Comparison of ENCODE assay signal across 14 cellular contexts in the genomic region with DNA sequence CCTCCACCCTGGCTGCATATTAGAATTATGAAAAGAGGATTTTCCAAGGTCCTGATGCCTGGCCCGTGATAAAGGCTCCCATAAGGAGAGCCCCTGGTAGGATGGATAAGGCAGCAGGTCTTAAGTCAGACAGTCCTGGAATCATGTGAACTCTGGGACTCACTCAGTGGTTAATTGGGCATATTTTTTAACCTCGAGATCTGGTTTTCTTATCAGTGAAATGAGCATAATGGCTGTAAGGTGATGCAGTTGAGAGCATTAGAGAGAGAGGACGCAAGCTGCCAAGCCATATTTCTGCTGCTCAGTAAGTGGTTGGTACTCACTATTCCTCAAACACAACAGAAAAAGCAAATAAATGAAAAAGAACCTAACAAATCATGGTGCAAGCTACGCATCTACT.
"Had no signal": no experiment of that assay in that cellular context is flagged by ENCODE, and none has a peak within 500 bp of the region (broad histone marks: within the 10 kb centered on the region; RNA-seq: fewer than 3 reads in every experiment).

No MANE protein-coding gene starts in this region.

- H3K27me3 Mint-ChIP-seq: brain had no signal

- H3K9me3 Mint-ChIP-seq: brain; endodermal cell; T-helper 1 cell treated with Interleukin-12 subunit alpha and Interleukin-12 subunit beta and Interleukin-4 antibody, amounts not matched to agents 30 μg/mL and 1 μg/mL, for 36 hours had no signal

- DNase-seq: activated CD8-positive, alpha-beta memory T cell treated with anti-CD3 and anti-CD28 coated beads, Interleukin-2, amount 50 U/mL, for 4 hours; activated naive CD4-positive, alpha-beta T cell treated with anti-CD3 and anti-CD28 coated beads, Interleukin-2, amount 50 U/mL, for 16 hours; amniotic stem cell; endodermal cell; hypothalamus; lower lobe of right lung; midbrain; stimulated activated CD4-positive, alpha-beta T cell treated with anti-CD3 and anti-CD28 coated beads, Interleukin-2, amount 100 ng/mL, for 24 hours; stimulated activated naive CD4-positive, alpha-beta T cell; trophoblast cell had no signal

- H3K4me1 ChIP-seq: lower lobe of right lung had no signal

- H3K4me3 Mint-ChIP-seq: brain; endodermal cell; T-helper 1 cell treated with Interleukin-12 subunit alpha and Interleukin-12 subunit beta and Interleukin-4 antibody, amounts not matched to agents 30 μg/mL and 1 μg/mL, for 36 hours had no signal

- H3K27ac ChIP-seq: lower lobe of right lung had no signal

- H3K4me1 Mint-ChIP-seq: brain, endodermal cell had no signal

- H3K27ac Mint-ChIP-seq: brain; endodermal cell; T-helper 1 cell treated with Interleukin-12 subunit alpha and Interleukin-12 subunit beta and Interleukin-4 antibody, amounts not matched to agents 30 μg/mL and 1 μg/mL, for 36 hours had no signal

- ATAC-seq: activated CD4-positive, CD25-positive, alpha-beta regulatory T cell treated with anti-CD3 and anti-CD28 coated beads, Interleukin-2, amount 50 U/mL, for 24 hours; lower lobe of right lung; sciatic nerve had no signal

- H3K4me3 ChIP-seq: lower lobe of right lung had no signal

- H3K9me3 ChIP-seq: lower lobe of right lung had no signal
